ENCODE assay signal across 29 cellular contexts in the genomic region with DNA sequence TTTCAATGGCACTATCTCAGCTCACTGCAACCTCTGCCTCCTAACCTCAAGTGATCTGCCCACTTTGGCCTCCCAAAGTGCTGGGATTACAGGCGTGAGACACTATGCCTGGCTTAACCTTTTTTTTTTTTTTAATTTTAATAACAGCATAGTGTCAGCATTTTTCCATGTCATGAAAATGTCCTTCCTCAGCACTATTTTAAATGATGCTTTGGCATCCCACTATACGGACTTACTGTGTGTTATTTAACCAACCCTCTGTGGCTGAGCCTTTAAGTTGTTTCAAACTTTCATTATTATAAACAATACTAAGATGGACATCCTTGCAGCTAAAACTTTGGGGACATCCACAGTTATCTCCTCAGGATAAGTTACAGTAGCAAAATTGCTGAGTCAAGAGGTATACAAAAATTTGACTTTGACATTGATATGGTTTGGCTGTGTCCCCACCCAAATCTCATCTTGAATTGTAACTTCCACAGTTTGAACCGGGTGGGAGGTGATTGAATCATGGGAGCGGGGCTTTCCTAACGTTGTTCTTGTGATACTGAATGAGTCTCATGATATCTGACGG.
"Had no signal": no experiment of that assay in that cellular context is flagged by ENCODE, and none has a peak within 500 bp of the region (broad histone marks: within the 10 kb centered on the region; RNA-seq: fewer than 3 reads in every experiment).

No MANE protein-coding gene starts in this region.

- H3K4me2 ChIP-seq: neural progenitor cell, smooth muscle cell had no signal

- H3K36me3 Mint-ChIP-seq: natural killer cell; neural progenitor cell; stimulated activated memory B cell treated with anti-CD40 and anti-IgM and Interleukin-4, amounts not matched to agents 10 μg/mL and 1 μg/mL and 100 μg/mL, for 72 hours; type B pancreatic cell had no signal

- H3K4me3 ChIP-seq: neural progenitor cell, ovary, psoas muscle, skin epidermis, smooth muscle cell, spleen, suprapubic skin, testis, tibial artery, transverse colon, upper lobe of right lung, uterus had no signal

- H2AFZ ChIP-seq: neural progenitor cell, parathyroid adenoma had no signal

- H3K27ac ChIP-seq: neural progenitor cell, ovary, parathyroid adenoma, psoas muscle, skin epidermis, spleen, suprapubic skin, testis, tibial artery, transverse colon, upper lobe of right lung, uterus had no signal

- H3K4me3 Mint-ChIP-seq: natural killer cell; nephron; neural progenitor cell; stimulated activated memory B cell treated with anti-CD40 and anti-IgM and Interleukin-4, amounts not matched to agents 10 μg/mL and 1 μg/mL and 100 μg/mL, for 72 hours; stimulated activated naive CD8-positive, alpha-beta T cell treated with anti-CD3 and anti-CD28 coated beads, Interleukin-15, amount 100 ng/mL, for 72 hours; type B pancreatic cell had no signal

- H3K79me2 ChIP-seq: parathyroid adenoma had no signal

- H3K9ac ChIP-seq: neural progenitor cell, parathyroid adenoma had no signal

- H3K27ac Mint-ChIP-seq: natural killer cell; nephron; neural progenitor cell; progenitor cell of endocrine pancreas; stimulated activated memory B cell treated with anti-CD40 and anti-IgM and Interleukin-4, amounts not matched to agents 10 μg/mL and 1 μg/mL and 100 μg/mL, for 72 hours; stimulated activated naive CD8-positive, alpha-beta T cell treated with anti-CD3 and anti-CD28 coated beads, Interleukin-15, amount 100 ng/mL, for 72 hours; type B pancreatic cell had no signal

- H3K4me1 Mint-ChIP-seq: nephron; stimulated activated memory B cell treated with anti-CD40 and anti-IgM and Interleukin-4, amounts not matched to agents 10 μg/mL and 1 μg/mL and 100 μg/mL, for 72 hours had no signal

- H3K27me3 Mint-ChIP-seq: progenitor cell of endocrine pancreas; stimulated activated naive CD8-positive, alpha-beta T cell treated with anti-CD3 and anti-CD28 coated beads, Interleukin-15, amount 100 ng/mL, for 72 hours; type B pancreatic cell had no signal

- H3K9me3 Mint-ChIP-seq: natural killer cell; nephron; neural progenitor cell; stimulated activated memory B cell treated with anti-CD40 and anti-IgM and Interleukin-4, amounts not matched to agents 10 μg/mL and 1 μg/mL and 100 μg/mL, for 72 hours; stimulated activated naive CD8-positive, alpha-beta T cell treated with anti-CD3 and anti-CD28 coated beads, Interleukin-15, amount 100 ng/mL, for 72 hours; type B pancreatic cell had no signal

- DNase-seq: natural killer cell; occipital lobe; ovary; psoas muscle; right cardiac atrium; spleen; stimulated activated CD4-positive, alpha-beta T cell treated with anti-CD3 and anti-CD28 coated beads, Interleukin-12 subunit alpha, Interleukin-12 subunit beta, amount 100 ng/mL, for 4 hours; stimulated activated CD4-positive, alpha-beta T cell treated with anti-CD3 and anti-CD28 coated beads, Interleukin-1b, Interleukin-23, amount 100 ng/mL, for 48 hours; stimulated activated CD4-positive, alpha-beta T cell treated with anti-CD3 and anti-CD28 coated beads, Interleukin-4, amount 100 ng/mL, for 1 hour; stimulated activated CD4-positive, alpha-beta T cell treated with anti-CD3 and anti-CD28 coated beads, Interleukin-4, amount 100 ng/mL, for 4 hours; stimulated activated CD8-positive, alpha-beta memory T cell treated with anti-CD3 and anti-CD28 coated beads, Interleukin-4, amount 100 ng/mL, for 48 hours; stimulated activated naive CD8-positive, alpha-beta T cell treated with anti-CD3 and anti-CD28 coated beads, Interleukin-15, amount 100 ng/mL, for 72 hours; stimulated activated naive CD8-positive, alpha-beta T cell treated with anti-CD3 and anti-CD28 coated beads, Interleukin-15, Interleukin-2, amounts not matched to agents 100 U/mL and 50 U/mL, for 24 hours; substantia nigra; testis; tibial artery; transverse colon; upper lobe of right lung; uterus had no signal

- H3K9me3 ChIP-seq: ovary, psoas muscle, spleen, suprapubic skin, testis, tibial artery, transverse colon, upper lobe of right lung, uterus had no signal

- H3K36me3 ChIP-seq: neural progenitor cell, ovary, spleen, suprapubic skin, tibial artery, transverse colon, upper lobe of right lung, uterus had no signal

- H3K27me3 ChIP-seq: neural progenitor cell, ovary, spleen, suprapubic skin, testis, transverse colon, upper lobe of right lung, uterus had no signal

- H3K4me1 ChIP-seq: neural progenitor cell, parathyroid adenoma, psoas muscle, spleen, suprapubic skin, testis, tibial artery, transverse colon, upper lobe of right lung, uterus had no signal

- ATAC-seq: natural killer cell; psoas muscle; right cardiac atrium; sciatic nerve; stimulated activated memory B cell treated with anti-CD40 and anti-IgM and Interleukin-4, amounts not matched to agents 10 μg/mL and 1 μg/mL and 100 μg/mL, for 72 hours; stimulated activated naive CD8-positive, alpha-beta T cell treated with anti-CD3 and anti-CD28 coated beads, Interleukin-15, amount 100 ng/mL, for 72 hours; stimulated activated naive CD8-positive, alpha-beta T cell treated with anti-CD3 and anti-CD28 coated beads, Interleukin-15, Interleukin-2, amounts not matched to agents 100 U/mL and 50 U/mL, for 24 hours; upper lobe of right lung had no signal
